ENCODE assay signal across 8 cellular contexts in the genomic region with DNA sequence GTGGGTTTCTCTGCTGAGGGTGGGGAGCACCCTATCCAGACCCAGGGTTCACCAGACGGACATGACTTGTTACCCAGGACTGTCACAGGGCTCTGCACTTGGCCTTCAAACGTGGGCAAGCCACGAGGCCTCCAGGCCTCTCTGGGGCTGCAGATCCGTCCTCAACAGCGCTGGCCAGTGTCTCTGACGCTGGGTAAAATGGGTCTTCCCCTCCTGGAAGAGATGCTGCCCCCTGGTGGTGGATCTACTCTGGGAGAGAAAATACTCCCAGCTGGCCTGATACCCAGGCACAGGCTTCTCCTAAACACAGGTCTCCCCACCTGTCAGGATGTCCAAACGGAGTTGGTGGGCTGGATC.
DNase-seq lines count a peak whose midpoint lies in the region; ATAC-seq lines count a peak whose summit lies in the region.

No MANE protein-coding gene starts in this region.

- peak; percentile 62 for ATAC-seq in HG02763 (IDR thresholded peaks at IDR 0.05; ENCODE audit: unreplicated experiment)
- ATAC-seq in activated CD4-positive, CD25-positive, alpha-beta regulatory T cell treated with anti-CD3 and anti-CD28 coated beads, Interleukin-2, amount 50 U/mL, for 24 hours, result peak; percentile 66 to 73
- no peak for ATAC-seq in GM21390 (IDR thresholded peaks at IDR 0.05; ENCODE audit: unreplicated experiment)

- DNase-seq in GM04503 (ENCODE audit: low read depth), result peak; percentile 27
- DNase-seq in NCI-H226, result peak; percentile 46
- peak; percentile 70 for DNase-seq in central memory CD4-positive, alpha-beta T cell
- peak; percentile 54 for DNase-seq in kidney glomerular epithelial cell (lab: John Stamatoyannopoulos, UW)
- DNase-seq in stimulated activated CD4-positive, alpha-beta T cell treated with anti-CD3 and anti-CD28 coated beads, Interleukin-1b, Interleukin-23, amount 100 ng/mL, for 4 hours (ENCODE audit: low read depth in 2 of 2), result peak; percentile 74 to 92

Comparison
In these comparisons a context has a peak if more than half of its experiments do, and no peak if none do; other contexts are left out.
1. DNase-seq: peak in every context shown above with its lines; median percentile 83 in stimulated activated CD4-positive, alpha-beta T cell treated with anti-CD3 and anti-CD28 coated beads, Interleukin-1b, Interleukin-23, amount 100 ng/mL, for 4 hours; 70 in central memory CD4-positive, alpha-beta T cell; 54 in kidney glomerular epithelial cell; 46 in NCI-H226; 27 in GM04503.